In genomic region chrX:97399400-97399799, GRCh38 we compare ENCODE assay signal across 7 cellular contexts.
A peak's percentile ranks its signal among the peaks of the same experiment; 100 is the strongest.
DNase-seq lines count a peak whose midpoint lies in the region; ATAC-seq, FAIRE-seq and TF ChIP-seq lines count a peak whose summit lies in the region.

No MANE protein-coding gene starts in this region.

- no peak for TF ChIP-seq POLR2A in H54 (IDR thresholded peaks at IDR 0.05; ENCODE audit: low read depth, low read length)

- ATAC-seq in GM18511 (IDR thresholded peaks at IDR 0.05; ENCODE audit: unreplicated experiment), result peak; percentile 35
- no peak for ATAC-seq in HG03457 (IDR thresholded peaks at IDR 0.05; ENCODE audit: unreplicated experiment)

- DNase-seq in H54 (ENCODE audit: insufficient read length, low spot score) (peak; percentile 16), OCI-M1 (lab: John Stamatoyannopoulos, UW) (peak; percentile 39), iris pigment epithelial cell (ENCODE audit: low read depth) (peak; percentile 89), MV-4-11 (lab: John Stamatoyannopoulos, UW) (no peak), anterior cingulate cortex (lab: John Stamatoyannopoulos, UW) (no peak)

- peak; percentile 64 for FAIRE-seq in H54 (lab: Jason Lieb, UNC)

Comparison
In these comparisons a context has a peak if more than half of its experiments do, and no peak if none do; other contexts are left out.
1. DNase-seq: peak in H54 (single experiment), OCI-M1 (single experiment) and iris pigment epithelial cell (single experiment); none in MV-4-11 (single experiment) and anterior cingulate cortex (0 of 58).